ENCODE assay signal across 26 cellular contexts in genomic region chr12:53870122-53870521, GRCh38.
"Had no signal": no experiment of that assay in that cellular context is flagged by ENCODE, and none has a peak within 500 bp of the region (broad histone marks: within the 10 kb centered on the region; RNA-seq: fewer than 3 reads in every experiment).

No MANE protein-coding gene starts in this region.

- H3K27ac ChIP-seq: esophagus squamous epithelium, gastrocnemius medialis, hepatocyte, spleen, thoracic aorta, vagina had no signal

- H3K4me1 Mint-ChIP-seq: activated CD8-positive, alpha-beta memory T cell treated with anti-CD3 and anti-CD28 coated beads, Interleukin-2, amount 10 ng/mL, durations not matched to agents 7 days and 5 days; central memory CD8-positive, alpha-beta T cell; naive thymus-derived CD8-positive, alpha-beta T cell; neural crest cell; stimulated activated effector memory CD8-positive, alpha-beta T cell treated with anti-CD3 and anti-CD28 coated beads, Interleukin-12 subunit alpha, Interleukin-12 subunit beta, amount 100 ng/mL, for 72 hours had no signal

- DNase-seq: activated CD4-positive, alpha-beta T cell treated with anti-CD3 and anti-CD28 coated beads for 1 hour; activated CD8-positive, alpha-beta memory T cell treated with anti-CD3 and anti-CD28 coated beads, Interleukin-2, amount 10 ng/mL, durations not matched to agents 7 days and 5 days; activated CD8-positive, alpha-beta T cell treated with anti-CD3 and anti-CD28 coated beads, Interleukin-2, amount 10 ng/mL, durations not matched to agents 7 days and 5 days; activated naive CD4-positive, alpha-beta T cell; activated T-cell treated with anti-CD3 and anti-CD28 coated beads, Interleukin-2, amount 50 U/mL, for 48 hours; esophagus squamous epithelium; gastrocnemius medialis; kidney; left colon; naive thymus-derived CD8-positive, alpha-beta T cell; right cardiac atrium; spleen; stimulated activated CD4-positive, alpha-beta T cell treated with anti-CD3 and anti-CD28 coated beads, Interleukin-4, amount 100 ng/mL, for 1 hour; T-helper 2 cell had no signal

- H3K9me3 ChIP-seq: esophagus squamous epithelium, gastrocnemius medialis, thoracic aorta, vagina had no signal

- H3K9me3 Mint-ChIP-seq: central memory CD8-positive, alpha-beta T cell; dendritic cell treated with granulocyte-macrophage colony-stimulating factor and Interleukin-4, amounts not matched to agents 40 ng/mL and 50 ng/mL, for 4 days; neural crest cell; stimulated activated effector memory CD8-positive, alpha-beta T cell treated with anti-CD3 and anti-CD28 coated beads, Interleukin-12 subunit alpha, Interleukin-12 subunit beta, amount 100 ng/mL, for 72 hours; stimulated activated naive CD8-positive, alpha-beta T cell treated with anti-CD3 and anti-CD28 coated beads, Interleukin-15, Interleukin-2, amounts not matched to agents 100 ng/mL and 50 ng/mL, for 24 hours; WTC11 had no signal

- H3K4me1 ChIP-seq: esophagus squamous epithelium, gastrocnemius medialis, spleen, vagina had no signal

- H3K4me3 ChIP-seq: esophagus squamous epithelium, gastrocnemius medialis, hepatocyte, spleen, thoracic aorta, vagina had no signal

- H3K36me3 ChIP-seq: esophagus squamous epithelium, gastrocnemius medialis, spleen, thoracic aorta, vagina had no signal

- H3K27ac Mint-ChIP-seq: activated CD8-positive, alpha-beta memory T cell treated with anti-CD3 and anti-CD28 coated beads, Interleukin-2, amount 10 ng/mL, durations not matched to agents 7 days and 5 days; activated CD8-positive, alpha-beta T cell treated with anti-CD3 and anti-CD28 coated beads, Interleukin-2, amount 10 ng/mL, durations not matched to agents 7 days and 5 days; activated naive CD8-positive, alpha-beta T cell; dendritic cell treated with granulocyte-macrophage colony-stimulating factor and Interleukin-4, amounts not matched to agents 40 ng/mL and 50 ng/mL, for 4 days; naive thymus-derived CD8-positive, alpha-beta T cell; stimulated activated effector memory CD8-positive, alpha-beta T cell treated with anti-CD3 and anti-CD28 coated beads, Interleukin-12 subunit alpha, Interleukin-12 subunit beta, amount 100 ng/mL, for 72 hours; stimulated activated naive CD8-positive, alpha-beta T cell treated with anti-CD3 and anti-CD28 coated beads, Interleukin-15, Interleukin-2, amounts not matched to agents 100 ng/mL and 50 ng/mL, for 24 hours; WTC11 had no signal

- H3K36me3 Mint-ChIP-seq: activated CD8-positive, alpha-beta memory T cell treated with anti-CD3 and anti-CD28 coated beads, Interleukin-2, amount 10 ng/mL, durations not matched to agents 7 days and 5 days; activated naive CD8-positive, alpha-beta T cell; stimulated activated effector memory CD8-positive, alpha-beta T cell treated with anti-CD3 and anti-CD28 coated beads, Interleukin-12 subunit alpha, Interleukin-12 subunit beta, amount 100 ng/mL, for 72 hours; WTC11 had no signal

- H3K4me3 Mint-ChIP-seq: activated CD8-positive, alpha-beta memory T cell treated with anti-CD3 and anti-CD28 coated beads, Interleukin-2, amount 10 ng/mL, durations not matched to agents 7 days and 5 days; activated CD8-positive, alpha-beta T cell treated with anti-CD3 and anti-CD28 coated beads, Interleukin-2, amount 10 ng/mL, durations not matched to agents 7 days and 5 days; activated naive CD8-positive, alpha-beta T cell; central memory CD8-positive, alpha-beta T cell; dendritic cell treated with granulocyte-macrophage colony-stimulating factor and Interleukin-4, amounts not matched to agents 40 ng/mL and 50 ng/mL, for 4 days; naive thymus-derived CD8-positive, alpha-beta T cell; neural crest cell; stimulated activated effector memory CD8-positive, alpha-beta T cell treated with anti-CD3 and anti-CD28 coated beads, Interleukin-12 subunit alpha, Interleukin-12 subunit beta, amount 100 ng/mL, for 72 hours; stimulated activated naive CD8-positive, alpha-beta T cell treated with anti-CD3 and anti-CD28 coated beads, Interleukin-15, Interleukin-2, amounts not matched to agents 100 ng/mL and 50 ng/mL, for 24 hours; WTC11 had no signal

- H3K27me3 ChIP-seq: vagina had no signal

- FAIRE-seq: bronchial epithelial cell, endometrium, kidney had no signal
